Comparison of ENCODE assay signal across 29 cellular contexts in the genomic region with DNA sequence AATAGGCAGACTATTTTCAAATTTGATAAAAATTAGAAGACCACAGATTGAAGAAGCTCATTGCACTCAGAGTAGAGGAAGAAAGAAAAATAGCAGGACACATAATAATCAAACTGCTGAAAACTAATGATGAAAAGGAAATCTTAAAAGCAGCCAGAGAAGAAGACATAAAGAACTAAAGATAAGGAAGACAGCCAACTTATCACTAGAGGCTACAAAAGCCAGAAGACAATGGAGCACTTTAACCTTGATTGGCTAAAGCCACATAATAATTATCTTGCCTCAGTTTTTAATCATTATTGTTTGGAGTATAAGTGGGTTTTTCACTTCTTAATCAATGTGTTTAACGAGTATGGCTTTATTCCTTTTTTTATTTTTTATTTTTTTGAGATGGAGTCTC.
"Had no signal": no experiment of that assay in that cellular context is flagged by ENCODE, and none has a peak within 500 bp of the region (broad histone marks: within the 10 kb centered on the region; RNA-seq: fewer than 3 reads in every experiment).

No MANE protein-coding gene starts in this region.

- H3K4me1 Mint-ChIP-seq: stimulated activated effector memory CD8-positive, alpha-beta T cell treated with anti-CD3 and anti-CD28 coated beads, Interleukin-12 subunit alpha, Interleukin-12 subunit beta, amount 100 ng/mL, for 72 hours; stimulated activated memory B cell treated with anti-CD40 and anti-IgM and Interleukin-4, amounts not matched to agents 10 μg/mL and 1 μg/mL and 100 μg/mL, for 72 hours; stimulated activated naive B cell treated with anti-CD40 and anti-IgM and Interleukin-4, amounts not matched to agents 10 μg/mL and 1 μg/mL and 100 μg/mL, for 72 hours; stimulated activated naive CD8-positive, alpha-beta T cell treated with anti-CD3 and anti-CD28 coated beads, Interleukin-15, amount 100 ng/mL, for 72 hours had no signal

- ATAC-seq: stimulated activated effector memory CD8-positive, alpha-beta T cell treated with anti-CD3 and anti-CD28 coated beads, Interleukin-12 subunit alpha, Interleukin-12 subunit beta, amount 100 ng/mL, for 72 hours; stimulated activated memory B cell treated with anti-CD40 and anti-IgM and Interleukin-4, amounts not matched to agents 10 μg/mL and 1 μg/mL and 100 μg/mL, for 72 hours; stimulated activated naive B cell treated with anti-CD40 and anti-IgM and Interleukin-4, amounts not matched to agents 10 μg/mL and 1 μg/mL and 100 μg/mL, for 72 hours; stimulated activated naive CD8-positive, alpha-beta T cell treated with anti-CD3 and anti-CD28 coated beads, Interleukin-15, amount 100 ng/mL, for 72 hours; stimulated activated naive CD8-positive, alpha-beta T cell treated with anti-CD3 and anti-CD28 coated beads, Interleukin-15, Interleukin-2, amounts not matched to agents 100 U/mL and 50 U/mL, for 24 hours; upper lobe of right lung had no signal

- H3K9me3 ChIP-seq: suprapubic skin, testis, thoracic aorta, thyroid gland, tibial artery, upper lobe of left lung, upper lobe of right lung, uterus, vagina had no signal

- H3K4me3 ChIP-seq: stomach, suprapubic skin, testis, thoracic aorta, thyroid gland, tibial artery, tibial nerve, transverse colon, upper lobe of left lung, upper lobe of right lung, uterus, vagina had no signal

- H3K36me3 Mint-ChIP-seq: stimulated activated effector memory CD8-positive, alpha-beta T cell treated with anti-CD3 and anti-CD28 coated beads, Interleukin-12 subunit alpha, Interleukin-12 subunit beta, amount 100 ng/mL, for 72 hours; stimulated activated memory B cell treated with anti-CD40 and anti-IgM and Interleukin-4, amounts not matched to agents 10 μg/mL and 1 μg/mL and 100 μg/mL, for 72 hours; stimulated activated naive B cell treated with anti-CD40 and anti-IgM and Interleukin-4, amounts not matched to agents 10 μg/mL and 1 μg/mL and 100 μg/mL, for 72 hours; type B pancreatic cell had no signal

- H3K27ac Mint-ChIP-seq: stimulated activated effector memory CD8-positive, alpha-beta T cell treated with anti-CD3 and anti-CD28 coated beads, Interleukin-12 subunit alpha, Interleukin-12 subunit beta, amount 100 ng/mL, for 72 hours; stimulated activated memory B cell treated with anti-CD40 and anti-IgM and Interleukin-4, amounts not matched to agents 10 μg/mL and 1 μg/mL and 100 μg/mL, for 72 hours; stimulated activated naive B cell treated with anti-CD40 and anti-IgM and Interleukin-4, amounts not matched to agents 10 μg/mL and 1 μg/mL and 100 μg/mL, for 72 hours; stimulated activated naive CD8-positive, alpha-beta T cell treated with anti-CD3 and anti-CD28 coated beads, Interleukin-15, amount 100 ng/mL, for 72 hours; stimulated activated naive CD8-positive, alpha-beta T cell treated with anti-CD3 and anti-CD28 coated beads, Interleukin-15, Interleukin-2, amounts not matched to agents 100 ng/mL and 50 ng/mL, for 24 hours; type B pancreatic cell had no signal

- H3K27me3 ChIP-seq: stomach, suprapubic skin, testis, thyroid gland, tibial artery, tibial nerve, transverse colon, upper lobe of left lung, upper lobe of right lung, uterus, vagina had no signal

- H3K4me3 Mint-ChIP-seq: stimulated activated effector memory CD8-positive, alpha-beta T cell treated with anti-CD3 and anti-CD28 coated beads, Interleukin-12 subunit alpha, Interleukin-12 subunit beta, amount 100 ng/mL, for 72 hours; stimulated activated memory B cell treated with anti-CD40 and anti-IgM and Interleukin-4, amounts not matched to agents 10 μg/mL and 1 μg/mL and 100 μg/mL, for 72 hours; stimulated activated naive B cell treated with anti-CD40 and anti-IgM and Interleukin-4, amounts not matched to agents 10 μg/mL and 1 μg/mL and 100 μg/mL, for 72 hours; stimulated activated naive CD8-positive, alpha-beta T cell treated with anti-CD3 and anti-CD28 coated beads, Interleukin-15, amount 100 ng/mL, for 72 hours; stimulated activated naive CD8-positive, alpha-beta T cell treated with anti-CD3 and anti-CD28 coated beads, Interleukin-15, Interleukin-2, amounts not matched to agents 100 ng/mL and 50 ng/mL, for 24 hours; type B pancreatic cell had no signal

- H3K4me1 ChIP-seq: stomach, suprapubic skin, testis, thyroid gland, tibial artery, transverse colon, upper lobe of left lung, upper lobe of right lung, uterus, vagina had no signal

- H3K27ac ChIP-seq: stomach, suprapubic skin, testis, thoracic aorta, thyroid gland, tibial artery, tibial nerve, transverse colon, upper lobe of left lung, upper lobe of right lung, uterus, vagina had no signal

- FAIRE-seq: urothelium cell line had no signal

- H3K36me3 ChIP-seq: stomach, suprapubic skin, thoracic aorta, thyroid gland, tibial artery, tibial nerve, transverse colon, upper lobe of left lung, upper lobe of right lung, uterus, vagina had no signal

- DNase-seq: stimulated activated CD4-positive, alpha-beta T cell treated with anti-CD3 and anti-CD28 coated beads, Interleukin-2, amount 100 ng/mL, for 48 hours; stimulated activated CD4-positive, alpha-beta T cell treated with anti-CD3 and anti-CD28 coated beads, Interleukin-4, amount 100 ng/mL, for 1 hour; stimulated activated CD4-positive, alpha-beta T cell treated with anti-CD3 and anti-CD28 coated beads, Interleukin-4, amount 100 ng/mL, for 24 hours; stimulated activated CD4-positive, alpha-beta T cell treated with anti-CD3 and anti-CD28 coated beads, Interleukin-4, amount 100 ng/mL, for 4 hours; stimulated activated CD8-positive, alpha-beta memory T cell treated with anti-CD3 and anti-CD28 coated beads, Interleukin-4, amount 100 ng/mL, for 48 hours; stimulated activated naive B cell treated with anti-CD40 and anti-IgM and Interleukin-4, amounts not matched to agents 10 μg/mL and 1 μg/mL and 100 μg/mL, for 72 hours; stimulated activated naive CD4-positive, alpha-beta T cell; stimulated activated naive CD4-positive, alpha-beta T cell treated with Interleukin-2 at 50 U/mL for 16 hours; stimulated activated naive CD8-positive, alpha-beta T cell treated with anti-CD3 and anti-CD28 coated beads, Interleukin-15, amount 100 ng/mL, for 72 hours; stimulated activated naive CD8-positive, alpha-beta T cell treated with anti-CD3 and anti-CD28 coated beads, Interleukin-15, Interleukin-2, amounts not matched to agents 100 U/mL and 50 U/mL, for 24 hours; stomach; substantia nigra; testis; thyroid gland; tibial artery; transverse colon; trophoblast cell; upper lobe of left lung; upper lobe of right lung; uterus had no signal

- H3K27me3 Mint-ChIP-seq: stimulated activated memory B cell treated with anti-CD40 and anti-IgM and Interleukin-4, amounts not matched to agents 10 μg/mL and 1 μg/mL and 100 μg/mL, for 72 hours; stimulated activated naive B cell treated with anti-CD40 and anti-IgM and Interleukin-4, amounts not matched to agents 10 μg/mL and 1 μg/mL and 100 μg/mL, for 72 hours; stimulated activated naive CD8-positive, alpha-beta T cell treated with anti-CD3 and anti-CD28 coated beads, Interleukin-15, amount 100 ng/mL, for 72 hours; stimulated activated naive CD8-positive, alpha-beta T cell treated with anti-CD3 and anti-CD28 coated beads, Interleukin-15, Interleukin-2, amounts not matched to agents 100 ng/mL and 50 ng/mL, for 24 hours; type B pancreatic cell had no signal
